ENCODE assay signal across 8 cellular contexts in genomic region chr1:147600119-147601111, GRCh38. TPM values are rescaled to one million over a fixed set of nuclear protein-coding genes. Genes with fewer than 3 reads are reported as not detected.
A peak's percentile ranks its signal among the peaks of the same experiment; 100 is the strongest.
DNase-seq lines count a peak whose midpoint lies in the region; ATAC-seq, FAIRE-seq and TF ChIP-seq lines count a peak whose summit lies in the region.

No MANE protein-coding gene starts in this region.

- H3K56ac ChIP-seq in H1 (replicated peaks; ENCODE audit: insufficient read length, low read depth, low read length): peak overlapping the region; percentile 3

- peak; percentile 45 for TF ChIP-seq POLR2A in Raji (IDR thresholded peaks at IDR 0.05; ENCODE audit: insufficient read depth, low read depth, low read length)
- no peak; a peak in 1 of 3 replicates for TF ChIP-seq POLR2A in H1 (IDR thresholded peaks at IDR 0.05; ENCODE audit: control extremely low read depth in 1 of 2, low read depth in 2 of 2, low read length in 2 of 2)

- TF ChIP-seq CTCF in CD8-positive, alpha-beta T cell (IDR thresholded peaks at IDR 0.05): no peak
- TF ChIP-seq CTCF in H1 (IDR thresholded peaks at IDR 0.05; ENCODE audit: control extremely low read depth in 1 of 3, insufficient read depth in 1 of 3, low read depth in 1 of 3, low read length in 3 of 3) (peak in 2 of 3 experiments; percentile 11; a peak in 3 of 4 replicates), natural killer cell (IDR thresholded peaks at IDR 0.05) (no peak)

- FAIRE-seq in H1 (lab: Jason Lieb, UNC): no peak
- FAIRE-seq in frontal cortex (lab: Jason Lieb, UNC): no peak

- H2BK15ac ChIP-seq in H1 (ENCODE audit: low read length): no peak overlapping the region

- H3K27ac Mint-ChIP-seq in CD8-positive, alpha-beta T cell: peak overlapping the region; percentile 19
- H3K27ac Mint-ChIP-seq in natural killer cell: peak overlapping the region; percentile 3 to 93

- H3K23ac ChIP-seq in H1 (ENCODE audit: insufficient read length): no peak overlapping the region

- ATAC-seq in CD8-positive, alpha-beta T cell: no peak
- no peak for ATAC-seq in natural killer cell

- H2BK5ac ChIP-seq in H1 (ENCODE audit: low read depth, low read length): no peak overlapping the region; the same call in 1 of the 2 replicates

- no peaks in the 10 kb centered on the region for H3K27me3 ChIP-seq in CD8-positive, alpha-beta T cell (ENCODE audit: insufficient read depth, low read length)
- H3K27me3 ChIP-seq in H7 (ENCODE audit: control insufficient read depth, insufficient read depth, low read length) (peaks cover 3% of the 10 kb centered on the region), H1 (replicated peaks in 1 of 4; ENCODE audit: control insufficient read depth in 3 of 4, extremely low read depth in 1 of 4, insufficient read depth in 3 of 4, low read length in 3 of 4) (peaks cover 0 to 5% (median 3%) of the 10 kb centered on the region in 4 experiments; a peak in 3 of 7 replicates)

- peak overlapping the region; percentile 68 for H4K5ac ChIP-seq in H1 (ENCODE audit: insufficient read length, low read depth, low read length)

- no peak for TF ChIP-seq EP300 in H1 (IDR thresholded peaks at IDR 0.05; ENCODE audit: borderline replicate concordance in 1 of 2, low read depth in 2 of 2, low read length in 2 of 2)

- H3K4me1 ChIP-seq in CD8-positive, alpha-beta T cell (ENCODE audit: insufficient read depth, low read length): peaks cover 15% of the 10 kb centered on the region
- H3K4me1 ChIP-seq in H1 (replicated peaks in 1 of 4; ENCODE audit: control insufficient read depth in 3 of 4, insufficient read depth in 4 of 4, low read length in 3 of 4): peaks cover 2 to 16% (median 4%) of the 10 kb centered on the region in 4 experiments; a peak in 6 of 7 replicates

- H3K18ac ChIP-seq in H1 (ENCODE audit: extremely low read depth, low read length): peak overlapping the region; percentile 52; the same call in 1 of the 2 replicates

- H3K79me2 ChIP-seq in H1 (ENCODE audit: control insufficient read depth in 1 of 2, insufficient read depth in 2 of 2, low read length in 2 of 2): peaks cover 4 to 45% of the 10 kb centered on the region in 2 experiments

- no peaks in the 10 kb centered on the region for H3K36me3 ChIP-seq in CD8-positive, alpha-beta T cell (ENCODE audit: insufficient read depth, low read length)
- H3K36me3 ChIP-seq in H7 (replicated peaks; ENCODE audit: control insufficient read depth, insufficient read depth, low read length) (no peaks in the 10 kb centered on the region), H1 (ENCODE audit: control insufficient read depth in 2 of 4, insufficient read depth in 4 of 4, low read length in 3 of 4) (peaks cover 0 to 5% (median 2%) of the 10 kb centered on the region in 4 experiments; a peak in 3 of 8 replicates)

- no peak overlapping the region for H3K14ac ChIP-seq in H1 (ENCODE audit: insufficient read length)

- no peak overlapping the region for H2BK20ac ChIP-seq in H1 (ENCODE audit: low read length)

- TF ChIP-seq RAD21 in H1 (IDR thresholded peaks at IDR 0.05 in 1 of 2, conservative IDR thresholded peaks at IDR 0.05 in 1 of 2; ENCODE audit: low read depth in 2 of 2, low read length in 2 of 2): 0 out of 4 replicates have a peak, but pooled peaks of 1 of the 2 experiments have one; percentile 5

- H3K23me2 ChIP-seq in H1 (ENCODE audit: low read depth, low read length): peaks cover 14% of the 10 kb centered on the region

- H3K4me3 ChIP-seq in CD8-positive, alpha-beta T cell (ENCODE audit: low read depth, low read length): peak overlapping the region; percentile 31
- H3K4me3 ChIP-seq in H7 (ENCODE audit: insufficient read depth, low read depth, low read length) (peak overlapping the region; percentile 56), H1 (ENCODE audit: extremely low read depth in 1 of 4, insufficient read depth in 2 of 4, low read depth in 3 of 4, low read length in 4 of 4) (peak overlapping the region; percentile 69 to 94 (median 81))

- H2BK12ac ChIP-seq in H1 (ENCODE audit: low read depth, low read length): no peak overlapping the region

- no peaks in the 10 kb centered on the region for H3K9me3 Mint-ChIP-seq in CD8-positive, alpha-beta T cell
- H3K9me3 Mint-ChIP-seq in natural killer cell: no peaks in the 10 kb centered on the region

- H3K4me1 Mint-ChIP-seq in CD8-positive, alpha-beta T cell (ENCODE audit: low read depth): peaks cover 27% of the 10 kb centered on the region
- H3K4me1 Mint-ChIP-seq in natural killer cell: peaks cover 22 to 24% of the 10 kb centered on the region in 2 donors

- no peak overlapping the region for H2AFZ ChIP-seq in H1 (ENCODE audit: low read length)

- H4K8ac ChIP-seq in H1 (ENCODE audit: extremely low read depth, insufficient read depth, low read length): peak overlapping the region; percentile 53; the same call in 1 of the 2 replicates

- peaks cover 4 to 5% of the 10 kb centered on the region in 2 experiments for H4K20me1 ChIP-seq in H1 (replicated peaks in 1 of 2; ENCODE audit: control insufficient read depth in 1 of 2, insufficient read depth in 2 of 2, low read length in 2 of 2)

- POLR2A ChIA-PET in CD8-positive, alpha-beta T cell (lab: Charles Lee): interaction anchor here (0.7 to 5.5 kb wide), 7 partner anchors 10 to 59 kb away, joined by 3 to 44 read pairs (median 5); partner anchors contain the start of gene BCL9
- POLR2A ChIA-PET in H1 (lab: Charles Lee; ENCODE audit: partially characterized antibody): interaction anchor here (0.6 to 5.1 kb wide), 22 partner anchors 10 to 250 kb away, joined by 3 to 70 read pairs (median 5); partner anchors contain the start of gene BCL9

- no peak overlapping the region for H3K4ac ChIP-seq in H1 (replicated peaks; ENCODE audit: insufficient read length, low read depth, low read length)

- CTCF ChIA-PET in CD8-positive, alpha-beta T cell (lab: Charles Lee): interaction anchor here (1.1 to 3.0 kb wide), 3 partner anchors 8 to 83 kb away, joined by 3 to 10 read pairs (median 6); partner anchors contain the start of gene BCL9
- CTCF ChIA-PET in H1 (lab: Charles Lee; ENCODE audit: partially characterized antibody): interaction anchor here (0.6 to 2.6 kb wide), 8 partner anchors 12 to 104 kb away, joined by 3 to 9 read pairs (median 4); no protein-coding TSS in a partner anchor

- no peak for DNase-seq in CD8-positive, alpha-beta T cell
- DNase-seq in H7 (no peak), H1 (ENCODE audit: low read depth in 1 of 2, low spot score in 2 of 2) (no peak), natural killer cell (no peak), H4 (ENCODE audit: low spot score) (no peak), frontal cortex (ENCODE audit: low spot score in 2 of 2) (no peak), occipital lobe (lab: John Stamatoyannopoulos, UW) (no peak)

- H3K27ac ChIP-seq in CD8-positive, alpha-beta T cell (ENCODE audit: low read depth, low read length): no peak overlapping the region
- H3K27ac ChIP-seq in H1 (ENCODE audit: low read depth, low read length): peak overlapping the region; percentile 17; the same call in 1 of the 2 replicates

- H3K79me1 ChIP-seq in H1 (ENCODE audit: low read depth, low read length): no peaks in the 10 kb centered on the region

- WGBS in H1 (ENCODE audit: extremely low coverage in 1 of 2, insufficient coverage in 1 of 2, insufficient read length in 1 of 2, insufficient replicate concordance in 2 of 2, low coverage in 1 of 2, low lambda C conversion rate in 2 of 2, missing lambda C conversion rate in 1 of 2), 2 experiments: 0% methylated on average over 1 of the region's 42 CpGs; no CpG with 5 or more reads in 1 of the 2 experiments

- no peak overlapping the region; the same call in 1 of the 2 replicates for H2AK5ac ChIP-seq in H1 (ENCODE audit: low read depth, low read length)

- H3K4me3 Mint-ChIP-seq in CD8-positive, alpha-beta T cell: peak overlapping the region; percentile 88
- peak overlapping the region; percentile 87 for H3K4me3 Mint-ChIP-seq in natural killer cell

- no peak overlapping the region for H2BK120ac ChIP-seq in H1 (replicated peaks; ENCODE audit: low read depth, low read length)

- no peak overlapping the region for H4K91ac ChIP-seq in H1 (replicated peaks; ENCODE audit: insufficient read length, low read length)

- intact Hi-C loops in CD8-positive, alpha-beta T cell (cut with DNase I, micrococcal nuclease): loop anchor here in 1 of 2 experiments (5.0 kb wide), 2 partner anchors 42 to 428 kb away; partner anchors contain the start of gene PRKAB2
- intact Hi-C loops in natural killer cell (cut with micrococcal nuclease): loop anchor here (2.0 kb wide), 1 partner anchor 40 kb away; no protein-coding TSS in a partner anchor

- peak overlapping the region; percentile 31 to 76 (median 58); a peak in 6 of 7 replicates for H3K9ac ChIP-seq in H1 (replicated peaks in 1 of 4; ENCODE audit: extremely low read depth in 1 of 4, low read depth in 3 of 4, low read length in 3 of 4)

- H3K4me2 ChIP-seq in H1 (ENCODE audit: insufficient read depth in 1 of 2, low read depth in 2 of 2, low read length in 2 of 2): peak overlapping the region; percentile 83 to 96

- H3K9me3 ChIP-seq in CD8-positive, alpha-beta T cell (ENCODE audit: low read length): no peaks in the 10 kb centered on the region
- no peaks in the 10 kb centered on the region for H3K9me3 ChIP-seq in H1 (ENCODE audit: insufficient read depth in 2 of 2, low read depth in 1 of 2, low read length in 1 of 2)

- H3K36me3 Mint-ChIP-seq in CD8-positive, alpha-beta T cell: peaks cover 9% of the 10 kb centered on the region
- H3K36me3 Mint-ChIP-seq in natural killer cell: no peaks in the 10 kb centered on the region

- no peaks in the 10 kb centered on the region for H3K27me3 Mint-ChIP-seq in CD8-positive, alpha-beta T cell (ENCODE audit: low read depth)
- no peaks in the 10 kb centered on the region for H3K27me3 Mint-ChIP-seq in natural killer cell (ENCODE audit: low read depth in 2 of 2)

TF ChIP-seq in H1, 55 proteins besides CTCF, POLR2A, EP300 and RAD21 (continues in another document):
- TF ChIP-seq RNF2 (IDR thresholded peaks at IDR 0.05; ENCODE audit: borderline replicate concordance, low read depth, low read length, missing control alignments, poor library complexity, severe bottlenecking): no peak
- peak; percentile 65 for TF ChIP-seq ASH2L (IDR thresholded peaks at IDR 0.05; ENCODE audit: low read length)

RNA-seq across cellular contexts. Expression of gene BCL9, which starts 59.1 kb away (rescaled TPM):
- 10 to 100 TPM in 1 of 2 experiments, 1 to 10 TPM in 1; 7.8 to 10.2 TPM for total RNA-seq in CD8-positive, alpha-beta T cell
- 34.8 and 35.3 TPM in 2 replicates for total RNA-seq in H7 (2014; rRNA removed; shearing (Covaris generic))
- 38.7 and 44.6 TPM in 2 replicates for total RNA-seq in H1 (2021; fragmentation: NEBNext Ultra II Directional; extraction: Animal tissue kit (Norgen Biotek cat#: 25700))
- 25.2 and 30.8 TPM in 2 replicates for polyA plus RNA-seq in H1 (2011; rRNA removed)
- polyA plus RNA-seq in H1 (2011; cell fraction: cytosol; rRNA removed): 21.4 TPM
- 37.2 TPM for polyA plus RNA-seq in H1 (2011; cell fraction: nucleus; rRNA removed)
- polyA plus RNA-seq in H1 (2012, experiment 1 of 2): 37.2 to 45.7 TPM (median 42.6 TPM) in 4 replicates
- polyA plus RNA-seq in H1 (2012, experiment 2 of 2): 22.6 TPM
- polyA plus RNA-seq in H1 (2013, experiment 1 of 2): 27.0 TPM
- 26.9 TPM for polyA plus RNA-seq in H1 (2013, experiment 2 of 2)
- 22.4 and 27.3 TPM in 2 replicates for polyA minus RNA-seq in H1 (2011; rRNA and poly(A)+ RNA removed)
- polyA minus RNA-seq in H1 (2011; cell fraction: cytosol; rRNA and poly(A)+ RNA removed): 20.9 TPM
- 31.5 TPM for polyA minus RNA-seq in H1 (2011; cell fraction: nucleus; rRNA and poly(A)+ RNA removed)
- 10 to 100 TPM; 11.0 to 21.1 (median 13.5) TPM for total RNA-seq in natural killer cell
- total RNA-seq in H4 (2014; rRNA removed; shearing (Covaris generic)): 9.0 and 12.5 TPM in 2 replicates
- 10.6 TPM for total RNA-seq in frontal cortex
- total RNA-seq in occipital lobe: 14.7 TPM

Comparison
In these comparisons a context has a peak if more than half of its experiments do, and no peak if none do; other contexts are left out.
1. H3K4me3 ChIP-seq: peak in every context shown above with its lines; median percentile 81 in H1; 56 in H7; 31 in CD8-positive, alpha-beta T cell.
2. CTCF ChIP-seq: peak in H1 (2 of 3); none in CD8-positive, alpha-beta T cell (single experiment) and natural killer cell (single experiment).